Comparison of ENCODE assay signal across 8 cellular contexts in genomic region chr10:80205478-80206276, GRCh38. TPM values are rescaled to one million over a fixed set of nuclear protein-coding genes. Genes with fewer than 3 reads are reported as not detected.
DNase-seq lines count a peak whose midpoint lies in the region; ATAC-seq and TF ChIP-seq lines count a peak whose summit lies in the region.

Gene ANXA11 (minus strand): TSS chr10:80205537. CDS start chr10:80172861, 32,676 bp downstream.

- H4K20me1 ChIP-seq in H9 (ENCODE audit: control insufficient read depth, insufficient read depth, insufficient read length), result no peaks in the 10 kb centered on the region

- peak within 1 kb of the TSS; percentile 66 for H3K4me2 ChIP-seq in H9 (ENCODE audit: insufficient read depth, insufficient read length, low read length)

- peaks cover 13% of the 10 kb centered on the region for H3K36me3 ChIP-seq in MG63
- H3K36me3 ChIP-seq in prostate gland, result no peaks in the 10 kb centered on the region

- no peak for TF ChIP-seq CTCF in H9 (conservative IDR thresholded peaks at IDR 0.05)
- peak in 1 of 4 experiments; percentile 7 for TF ChIP-seq CTCF in prostate gland (IDR thresholded peaks at IDR 0.05)

- H4K8ac ChIP-seq in H9 (replicated peaks; ENCODE audit: insufficient read length, low read depth, low read length), result no peak within 1 kb of the TSS

- H2BK12ac ChIP-seq in H9 (ENCODE audit: insufficient read length, low read depth, low read length), result no peak within 1 kb of the TSS

- intact Hi-C loops in Right ventricle myocardium superior (cut with DNase I), result loop anchor here (2.0 to 5.0 kb wide), 2 partner anchors 47 to 63 kb away; no protein-coding TSS in a partner anchor
- intact Hi-C loops in prostate gland (cut with DNase I), result loop anchor here (2.0 to 5.0 kb wide), 2 partner anchors 48 to 127 kb away; partner anchors contain the start of gene TMEM254

- no peak within 1 kb of the TSS for H2AK5ac ChIP-seq in H9 (ENCODE audit: insufficient read length, low read length)

- H3K56ac ChIP-seq in H9 (ENCODE audit: insufficient read length, low read depth, low read length), result no peak within 1 kb of the TSS

- H3K27ac ChIP-seq in H9 (ENCODE audit: insufficient read length, low read depth, low read length) (no peak within 1 kb of the TSS), prostate gland (peak within 1 kb of the TSS; percentile 95 to 97)

- peak within 1 kb of the TSS; percentile 83 for H3K4me3 ChIP-seq in MG63
- peak within 1 kb of the TSS; percentile 89 to 91 for H3K4me3 ChIP-seq in prostate gland

- H3K4ac ChIP-seq in H9 (ENCODE audit: low read depth, low read length), result no peak within 1 kb of the TSS

- no CpG with 5 or more reads among the region's 45 CpGs for WGBS in H9 (ENCODE audit: extremely low coverage, insufficient read length, low lambda C conversion rate)
- WGBS in prostate gland, result 3% methylated on average over 42 of the region's 45 CpGs

- H3K27ac Mint-ChIP-seq in H9, result peak within 1 kb of the TSS; percentile 43 to 98 (median 70); a peak in 5 of 7 replicates
- peak within 1 kb of the TSS; percentile 95 for H3K27ac Mint-ChIP-seq in activated naive CD8-positive, alpha-beta T cell

- no peak within 1 kb of the TSS for H4K5ac ChIP-seq in H9 (ENCODE audit: insufficient read length, low read depth, low read length)

- peaks cover 23% of the 10 kb centered on the region for H3K27me3 Mint-ChIP-seq in H9 (ENCODE audit: low read depth)
- no peaks in the 10 kb centered on the region for H3K27me3 Mint-ChIP-seq in activated naive CD8-positive, alpha-beta T cell

- no peaks in the 10 kb centered on the region for H3K36me3 Mint-ChIP-seq in H9 (ENCODE audit: insufficient read depth in 1 of 3, low read depth in 3 of 3)
- H3K36me3 Mint-ChIP-seq in activated naive CD8-positive, alpha-beta T cell, result peaks cover 5% of the 10 kb centered on the region

- H3K14ac ChIP-seq in H9 (ENCODE audit: insufficient read depth, low read length), result peak within 1 kb of the TSS; percentile 60

- H3K23me2 ChIP-seq in H9 (ENCODE audit: insufficient read length, low read depth, low read length, poor library complexity, severe bottlenecking), result peaks cover 6% of the 10 kb centered on the region

- H2BK15ac ChIP-seq in H9 (ENCODE audit: low read depth, low read length), result no peak within 1 kb of the TSS

- H2AFZ ChIP-seq in H9 (ENCODE audit: low read length), result peak within 1 kb of the TSS; percentile 66

- H3K4me3 Mint-ChIP-seq in H9, result peak within 1 kb of the TSS; percentile 78 to 93
- peak within 1 kb of the TSS; percentile 96 for H3K4me3 Mint-ChIP-seq in activated naive CD8-positive, alpha-beta T cell

- H4K91ac ChIP-seq in H9 (ENCODE audit: insufficient read length, low read depth, low read length), result no peak within 1 kb of the TSS

- H3K27me3 ChIP-seq in H9 (ENCODE audit: insufficient read depth, low read length), result no peaks in the 10 kb centered on the region
- no peaks in the 10 kb centered on the region for H3K27me3 ChIP-seq in MG63
- no peaks in the 10 kb centered on the region for H3K27me3 ChIP-seq in prostate gland (replicated peaks; ENCODE audit: insufficient read depth)

- peak within 1 kb of the TSS; percentile 17 for H3K9ac ChIP-seq in H9 (ENCODE audit: extremely low read depth, insufficient read length, low read length)

- H2BK5ac ChIP-seq in H9 (ENCODE audit: insufficient read length, low read length), result no peak within 1 kb of the TSS

- peak; percentile 82 for ATAC-seq in Right ventricle myocardium superior (ENCODE audit: poor library complexity)

- peak; percentile 98 for TF ChIP-seq POLR2A in prostate gland (IDR thresholded peaks at IDR 0.05)

- peak within 1 kb of the TSS; percentile 64 for H3K18ac ChIP-seq in H9 (ENCODE audit: insufficient read length, low read depth, low read length)

- no peak within 1 kb of the TSS for H2BK120ac ChIP-seq in H9 (ENCODE audit: low read depth, low read length, poor library complexity, severe bottlenecking)

- H2BK20ac ChIP-seq in H9 (ENCODE audit: low read depth, low read length, poor library complexity, severe bottlenecking), result no peak within 1 kb of the TSS

- DNase-seq in GM03348 (ENCODE audit: low spot score) (peak; percentile 93), H9 (peak; percentile 87), MG63 (peak; percentile 85), SKM-1 (lab: John Stamatoyannopoulos, UW; ENCODE audit: unreplicated experiment) (peak; percentile 82), Right ventricle myocardium superior (peak; percentile 92), prostate gland (ENCODE audit: low spot score) (peak; percentile 84), ureter (ENCODE audit: low spot score) (peak; percentile 88)

- H3K23ac ChIP-seq in H9 (ENCODE audit: insufficient read length, low read depth, low read length), result no peak within 1 kb of the TSS

- peaks cover 7% of the 10 kb centered on the region; the same call in 1 of the 2 replicates for H3K79me2 ChIP-seq in H9 (ENCODE audit: insufficient read depth, low read length)

- no peak within 1 kb of the TSS for H3T11ph ChIP-seq in H9 (ENCODE audit: low read length)

- H3K4me1 ChIP-seq in H9 (ENCODE audit: insufficient read depth, low read length) (peaks cover 6% of the 10 kb centered on the region), prostate gland (replicated peaks) (peaks cover 9% of the 10 kb centered on the region)

- no peaks in the 10 kb centered on the region for H3K9me3 ChIP-seq in H9 (ENCODE audit: control insufficient read depth, low read depth, low read length)
- no peaks in the 10 kb centered on the region for H3K9me3 ChIP-seq in MG63
- H3K9me3 ChIP-seq in prostate gland, result no peaks in the 10 kb centered on the region

- peaks cover 5% of the 10 kb centered on the region for H3K79me1 ChIP-seq in H9 (ENCODE audit: insufficient read depth, low read depth, low read length, poor library complexity, severe bottlenecking)

- H3K4me1 Mint-ChIP-seq in H9, result peaks cover 43 to 49% of the 10 kb centered on the region in 2 experiments
- peaks cover 56% of the 10 kb centered on the region for H3K4me1 Mint-ChIP-seq in activated naive CD8-positive, alpha-beta T cell (ENCODE audit: low read depth)

- H3K9me3 Mint-ChIP-seq in H9, result no peaks in the 10 kb centered on the region
- H3K9me3 Mint-ChIP-seq in activated naive CD8-positive, alpha-beta T cell (ENCODE audit: low read depth), result no peaks in the 10 kb centered on the region

RNA-seq across cellular contexts. Expression of gene ANXA11, which starts in this region (rescaled TPM):
- total RNA-seq in H9 (2021) (64.0 and 68.1 TPM in 2 replicates), Right ventricle myocardium superior (434 TPM), prostate gland (100 to 1,000 TPM; 158 to 174 TPM), ureter (372 TPM)
- total RNA-seq in MG63 (2014; rRNA removed; shearing (Covaris generic); ENCODE audit: low replicate concordance), result 106 and 198 TPM in 2 replicates
